ENCODE assay signal across 38 cellular contexts in the genomic region with DNA sequence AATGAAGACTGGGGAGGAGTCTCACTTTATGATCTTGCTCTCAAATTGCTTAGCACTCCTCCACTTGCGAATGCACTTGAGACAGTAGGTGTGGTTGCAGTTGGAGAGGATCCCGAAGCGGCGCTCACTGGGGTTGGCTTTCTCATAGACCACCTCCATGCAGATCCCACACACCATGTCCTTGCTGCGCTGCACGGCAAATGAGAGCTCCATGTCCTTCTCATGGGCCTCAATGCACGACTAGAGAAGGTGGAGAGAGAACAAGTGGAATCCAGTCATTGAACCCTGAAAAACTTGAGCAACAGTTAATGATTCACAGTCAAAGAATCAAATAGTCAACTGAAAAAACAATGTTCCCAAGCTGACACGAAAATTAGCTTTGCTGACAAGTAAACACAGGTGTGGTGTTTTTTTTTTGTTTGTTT. TPM values are rescaled to one million over a fixed set of nuclear protein-coding genes. Genes with fewer than 3 reads are reported as not detected.
DNase-seq lines count a peak whose midpoint lies in the region; ATAC-seq, FAIRE-seq and TF ChIP-seq lines count a peak whose summit lies in the region.
"Had no signal": no experiment of that assay in that cellular context is flagged by ENCODE, and none has a peak within 500 bp of the region (broad histone marks: within the 10 kb centered on the region; RNA-seq: fewer than 3 reads in every experiment).

No MANE protein-coding gene starts in this region.

- no peak overlapping the region for H3K4me3 Mint-ChIP-seq in neural progenitor cell
- H3K4me3 Mint-ChIP-seq: activated CD4-positive, alpha-beta memory T cell treated with anti-CD3 and anti-CD28 coated beads for 36 hours; activated naive CD8-positive, alpha-beta T cell treated with anti-CD3 and anti-CD28 coated beads, Interleukin-2, amount 10 ng/mL, durations not matched to agents 7 days and 5 days; B cell; CD4-positive, alpha-beta memory T cell had no signal

- H3K9me3 ChIP-seq in HUES48 (ENCODE audit: control insufficient read depth, insufficient read depth, low read length): no peaks in the 10 kb centered on the region
- no peaks in the 10 kb centered on the region for H3K9me3 ChIP-seq in neural progenitor cell (ENCODE audit: low read depth)
- H3K9me3 ChIP-seq in uterus: no peaks in the 10 kb centered on the region
- H3K9me3 ChIP-seq: neutrophil, Peyer's patch, sigmoid colon, stomach had no signal

- H3F3A ChIP-seq in neural progenitor cell (ENCODE audit: low read depth): peaks cover 54% of the 10 kb centered on the region

- H2AFZ ChIP-seq in neural progenitor cell (replicated peaks): no peak overlapping the region

- no peak overlapping the region for H3K27ac Mint-ChIP-seq in neural progenitor cell
- H3K27ac Mint-ChIP-seq: activated naive CD8-positive, alpha-beta T cell treated with anti-CD3 and anti-CD28 coated beads, Interleukin-2, amount 10 ng/mL, durations not matched to agents 7 days and 5 days; B cell; IgD-negative memory B cell had no signal

- H3K4me1 Mint-ChIP-seq in neural progenitor cell: peaks cover 33% of the 10 kb centered on the region

- intact Hi-C loops in uterus (cut with DNase I; ENCODE audit: low total_unique reads): no loop called here

- H3K9ac ChIP-seq in HUES48 (ENCODE audit: low read depth, low read length): no peak overlapping the region
- H3K9ac ChIP-seq in neural progenitor cell: no peak overlapping the region

- H3K9me3 Mint-ChIP-seq in neural progenitor cell: no peaks in the 10 kb centered on the region
- H3K9me3 Mint-ChIP-seq: activated CD4-positive, alpha-beta memory T cell treated with anti-CD3 and anti-CD28 coated beads for 36 hours; activated naive CD8-positive, alpha-beta T cell treated with anti-CD3 and anti-CD28 coated beads, Interleukin-2, amount 10 ng/mL, durations not matched to agents 7 days and 5 days; IgD-negative memory B cell had no signal

- H3K36me3 ChIP-seq in HUES48 (ENCODE audit: control insufficient read depth, insufficient read depth, low read length) (peaks cover 85% of the 10 kb centered on the region), bronchial epithelial cell (ENCODE audit: control insufficient read depth, insufficient read depth, low read length) (peaks cover 17% of the 10 kb centered on the region), neural progenitor cell (peaks cover 11% of the 10 kb centered on the region), uterus (no peaks in the 10 kb centered on the region)

- peaks cover 50% of the 10 kb centered on the region for H3K36me3 Mint-ChIP-seq in neural progenitor cell
- H3K36me3 Mint-ChIP-seq: IgD-negative memory B cell had no signal

- TF ChIP-seq CTCF in bronchial epithelial cell (IDR thresholded peaks at IDR 0.05; ENCODE audit: insufficient read depth, low read length, severe bottlenecking) (no peak), neural progenitor cell (IDR thresholded peaks at IDR 0.05) (no peak), uterus (IDR thresholded peaks at IDR 0.05) (no peak)

- H3K4me3 ChIP-seq in HUES48 (ENCODE audit: low read depth, low read length): no peak overlapping the region
- no peak overlapping the region for H3K4me3 ChIP-seq in bronchial epithelial cell (ENCODE audit: low read depth, low read length)
- H3K4me3 ChIP-seq in neural progenitor cell: no peak overlapping the region
- H3K4me3 ChIP-seq in uterus: no peak overlapping the region
- H3K4me3 ChIP-seq: Peyer's patch, sigmoid colon, stomach had no signal

- H3K27me3 ChIP-seq in HUES48 (ENCODE audit: control insufficient read depth, insufficient read depth, low read length) (no peaks in the 10 kb centered on the region), bronchial epithelial cell (ENCODE audit: control insufficient read depth, insufficient read depth, low read length) (no peaks in the 10 kb centered on the region), neural progenitor cell (no peaks in the 10 kb centered on the region), uterus (no peaks in the 10 kb centered on the region)
- H3K27me3 ChIP-seq: neutrophil, Peyer's patch, sigmoid colon, stomach had no signal

- peaks cover 2% of the 10 kb centered on the region for H3K27me3 Mint-ChIP-seq in neural progenitor cell (ENCODE audit: insufficient read depth, low read depth)
- H3K27me3 Mint-ChIP-seq: activated CD4-positive, alpha-beta memory T cell treated with anti-CD3 and anti-CD28 coated beads for 36 hours; activated naive CD8-positive, alpha-beta T cell treated with anti-CD3 and anti-CD28 coated beads, Interleukin-2, amount 10 ng/mL, durations not matched to agents 7 days and 5 days; B cell; CD4-positive, alpha-beta memory T cell; IgD-negative memory B cell had no signal

- H4K20me1 ChIP-seq in neural progenitor cell (ENCODE audit: low read depth): peaks cover 41% of the 10 kb centered on the region

- FAIRE-seq in bronchial epithelial cell (lab: Jason Lieb, UNC) (no peak), frontal cortex (lab: Jason Lieb, UNC) (no peak)
- FAIRE-seq: astrocyte had no signal

- DNase-seq in bronchial epithelial cell (ENCODE audit: low read depth) (peak; percentile 36), left kidney (ENCODE audit: low read depth, low spot score) (peak; percentile 50), neural progenitor cell (ENCODE audit: low spot score) (no peak), HK-2 (ENCODE audit: unreplicated experiment) (no peak), uterus (no peak), frontal cortex (ENCODE audit: low spot score in 2 of 2) (no peak)
- DNase-seq: ACHN; activated CD4-positive, alpha-beta memory T cell treated with anti-CD3 and anti-CD28 coated beads for 36 hours; activated CD4-positive, alpha-beta T cell treated with anti-CD3 and anti-CD28 coated beads for 1 hour; activated CD8-positive, alpha-beta memory T cell treated with anti-CD3 and anti-CD28 coated beads, Interleukin-2, amount 50 U/mL, for 48 hours; activated effector memory CD4-positive, alpha-beta T cell treated with Interleukin-2 at 50 U/mL for 16 hours; activated naive CD8-positive, alpha-beta T cell treated with anti-CD3 and anti-CD28 coated beads, Interleukin-2, amount 10 ng/mL, durations not matched to agents 7 days and 5 days; CD4-positive, alpha-beta memory T cell; cortex of kidney; effector memory CD4-positive, alpha-beta T cell; head of caudate nucleus; mesenchymal stem cell; NCI-H1436 treated with DMSO at 0.1 percent for 48 hours; NCI-H2081 treated with DMSO at 0.1 percent for 48 hours; NCI-H2227 treated with DMSO at 0.1 percent for 48 hours; NCI-H526; Peyer's patch; SHP77; stimulated activated CD4-positive, alpha-beta T cell treated with anti-CD3 and anti-CD28 coated beads, Interleukin-4, amount 100 ng/mL, for 1 hour; stomach had no signal

- H3K27ac ChIP-seq in HUES48 (ENCODE audit: low read depth, low read length) (peak overlapping the region; percentile 94), neural progenitor cell (peak overlapping the region; percentile 32), uterus (no peak overlapping the region)
- H3K27ac ChIP-seq: neutrophil, sigmoid colon, stomach had no signal

- H3K4me1 ChIP-seq in HUES48 (ENCODE audit: control insufficient read depth, insufficient read depth, low read length) (peaks cover 50% of the 10 kb centered on the region), neural progenitor cell (peaks cover 48% of the 10 kb centered on the region), uterus (no peaks in the 10 kb centered on the region)
- H3K4me1 ChIP-seq: sigmoid colon, stomach had no signal

- TF ChIP-seq POLR2A in uterus (IDR thresholded peaks at IDR 0.05): no peak

- H3K4me2 ChIP-seq in neural progenitor cell: peak overlapping the region; percentile 7

- ATAC-seq in GM18502 (IDR thresholded peaks at IDR 0.05; ENCODE audit: poor library complexity, unreplicated experiment): no peak
- ATAC-seq: esophagus mucosa had no signal

- H3K79me2 ChIP-seq in neural progenitor cell (ENCODE audit: low read depth): peaks cover 58% of the 10 kb centered on the region

RNA-seq across cellular contexts. Expression of a gene that starts 22.7 kb away (rescaled TPM):
- total RNA-seq in bronchial epithelial cell (93.6 and 99.5 TPM in 2 replicates), neural progenitor cell (ENCODE audit: low replicate concordance) (89.4 and 121 TPM in 2 replicates), uterus (10 to 100 TPM; 11.0 to 81.6 (median 54.4) TPM), frontal cortex (113 TPM)

RNA-seq across cellular contexts. Expression of a gene that starts 52.8 kb away (rescaled TPM):
- total RNA-seq in bronchial epithelial cell (not detected in 2 replicates), neural progenitor cell (ENCODE audit: low replicate concordance) (1.1 and 3.1 TPM in 2 replicates), uterus (not detected), frontal cortex (not detected)
- total RNA-seq: astrocyte, cardiac septum, fibroblast of villous mesenchyme, H4, myocyte, posterior vena cava, sigmoid colon had no signal

RNA-seq across cellular contexts. Expression of a gene that starts 58.3 kb away (rescaled TPM):
- total RNA-seq in bronchial epithelial cell (43.9 and 58.7 TPM in 2 replicates), neural progenitor cell (ENCODE audit: low replicate concordance) (83.4 and 84.7 TPM in 2 replicates), uterus (100 to 1,000 TPM in 3 of 4 donors, 10 to 100 TPM in 1; 87.9 to 359 (median 148) TPM), frontal cortex (158 TPM)

Comparison
In these comparisons a context has a peak if more than half of its experiments do, and no peak if none do; other contexts are left out.
1. H3K27ac ChIP-seq: peak in HUES48 (single experiment) and neural progenitor cell (single experiment); none in uterus (0 of 2).
2. DNase-seq: peak in bronchial epithelial cell (single experiment) and left kidney (single experiment); none in neural progenitor cell (single experiment), HK-2 (single experiment), uterus (0 of 2) and frontal cortex (0 of 2).